Comparison of ENCODE assay signal across 1 cellular context in the genomic region with DNA sequence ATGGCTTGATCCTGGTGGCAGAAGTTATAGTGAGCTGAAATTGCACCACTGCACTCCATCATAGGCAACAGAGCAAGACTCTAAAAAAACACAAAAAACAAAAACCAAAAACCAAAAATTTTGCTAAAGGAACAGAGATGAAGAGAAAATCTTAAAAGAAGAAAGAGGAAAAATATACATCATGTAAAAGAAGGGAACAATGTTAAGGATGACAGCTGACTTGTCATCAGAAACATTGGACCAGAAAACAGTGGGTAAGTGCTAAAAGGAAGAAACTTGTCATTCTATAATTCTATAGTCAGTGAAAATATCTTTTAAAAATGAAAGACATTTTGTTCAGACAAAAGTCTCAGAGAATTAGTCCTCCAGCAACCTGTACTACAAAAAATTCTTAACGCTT.
TF ChIP-seq lines count a peak whose summit lies in the region.

No MANE protein-coding gene starts in this region.

TF ChIP-seq in HepG2, 621 proteins besides CTCF, POLR2A, EP300 and RAD21 (continued from another document):
- TF ChIP-seq, protein P1, sequence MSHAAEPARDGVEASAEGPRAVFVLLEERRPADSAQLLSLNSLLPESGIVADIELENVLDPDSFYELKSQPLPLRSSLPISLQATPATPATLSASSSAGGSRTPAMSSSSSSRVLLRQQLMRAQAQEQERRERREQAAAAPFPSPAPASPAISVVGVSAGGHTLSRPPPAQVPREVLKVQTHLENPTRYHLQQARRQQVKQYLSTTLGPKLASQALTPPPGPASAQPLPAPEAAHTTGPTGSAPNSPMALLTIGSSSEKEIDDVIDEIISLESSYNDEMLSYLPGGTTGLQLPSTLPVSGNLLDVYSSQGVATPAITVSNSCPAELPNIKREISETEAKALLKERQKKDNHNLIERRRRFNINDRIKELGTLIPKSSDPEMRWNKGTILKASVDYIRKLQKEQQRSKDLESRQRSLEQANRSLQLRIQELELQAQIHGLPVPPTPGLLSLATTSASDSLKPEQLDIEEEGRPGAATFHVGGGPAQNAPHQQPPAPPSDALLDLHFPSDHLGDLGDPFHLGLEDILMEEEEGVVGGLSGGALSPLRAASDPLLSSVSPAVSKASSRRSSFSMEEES (CRISPR knock-in tag; IDR thresholded peaks at IDR 0.05) = no peak
- TF ChIP-seq PAWR (CRISPR knock-in tag; IDR thresholded peaks at IDR 0.05; ENCODE audit: borderline replicate concordance) = no peak
